18 cellular contexts compared by ENCODE assay signal in the genomic region with DNA sequence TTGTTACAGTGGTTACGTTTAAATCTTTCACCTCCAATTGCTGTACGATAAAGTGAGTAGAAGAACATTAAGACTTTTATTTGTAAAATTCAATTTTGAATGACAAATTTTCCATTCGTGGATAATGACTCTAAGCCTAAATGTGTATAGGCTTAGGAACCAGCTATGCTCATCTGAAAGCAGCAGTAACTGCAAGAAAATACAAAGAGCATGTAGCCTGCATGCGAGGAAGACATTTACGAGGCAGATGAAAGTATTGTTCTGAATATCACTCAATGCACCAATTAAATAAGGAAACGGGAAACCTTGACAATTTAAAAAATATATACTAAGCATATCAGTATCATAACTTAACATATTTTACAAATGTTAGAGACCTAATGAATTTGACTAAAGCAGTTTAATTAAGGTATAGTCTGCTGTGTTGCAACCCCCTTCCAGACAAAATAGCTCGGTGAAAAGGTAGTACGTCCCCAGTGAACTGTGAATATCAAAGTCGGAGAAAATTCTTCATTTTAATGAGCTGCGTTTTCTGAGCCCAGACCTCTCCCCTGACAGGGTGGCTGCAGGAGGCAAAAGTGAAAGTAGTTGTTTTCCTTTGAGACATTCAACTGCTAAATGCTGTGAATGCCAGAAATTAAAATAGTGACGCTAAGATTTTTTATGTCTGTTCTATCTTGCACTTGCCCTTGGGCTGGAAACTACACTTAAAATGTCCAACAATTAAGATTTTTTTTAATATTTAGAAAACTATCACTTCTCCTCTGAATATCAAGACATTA.
DNase-seq lines count a peak whose midpoint lies in the region; ATAC-seq, FAIRE-seq and TF ChIP-seq lines count a peak whose summit lies in the region.
"Had no signal": no experiment of that assay in that cellular context is flagged by ENCODE, and none has a peak within 500 bp of the region (broad histone marks: within the 10 kb centered on the region; RNA-seq: fewer than 3 reads in every experiment).

No MANE protein-coding gene starts in this region.

- no peak overlapping the region for H3K27ac ChIP-seq in thoracic aorta
- no peak overlapping the region for H3K27ac ChIP-seq in substantia nigra (ENCODE audit: low read depth, low read length, poor library complexity, severe bottlenecking)

- FAIRE-seq in HTR-8/SVneo (lab: Jason Lieb, UNC): no peak

- in situ Hi-C loops in astrocyte of the cerebellum (cut with HindIII; ENCODE audit: low sequenced_read_pairs): no loop called here

- H3K4me3 ChIP-seq in astrocyte of the cerebellum (ENCODE audit: low read depth, low read length): peak overlapping the region; percentile 23
- H3K4me3 ChIP-seq in thoracic aorta: peak overlapping the region; percentile 54

- DNase-seq in HTR-8/SVneo (ENCODE audit: insufficient read length, low spot score) (peak; percentile 5), astrocyte of the cerebellum (ENCODE audit: low read depth) (peak; percentile 13), kidney tubule cell (ENCODE audit: low spot score) (peak; percentile 6), thoracic aorta (ENCODE audit: low spot score) (no peak), HT-29 (ENCODE audit: low spot score) (no peak), NCI-H2196 treated with DMSO at 0.1 percent for 48 hours (lab: John Stamatoyannopoulos, UW; ENCODE audit: unreplicated experiment) (no peak), substantia nigra (lab: John Stamatoyannopoulos, UW) (no peak)
- DNase-seq: activated CD4-positive, alpha-beta T cell treated with anti-CD3 and anti-CD28 coated beads, Interleukin-2, amount 10 ng/mL, durations not matched to agents 7 days and 5 days; dermis blood vessel endothelial cell; DMS 273 treated with DMSO at 0.1 percent for 48 hours; foreskin melanocyte; HCEC 1CT; immature natural killer cell; NCI-H187; NCI-H526 treated with DMSO at 0.1 percent for 48 hours; stimulated activated naive CD4-positive, alpha-beta T cell; T-helper 2 cell had no signal

- no peak for ATAC-seq in thoracic aorta (ENCODE audit: insufficient number of reproducible peaks, low FRiP score, low read depth)
- ATAC-seq in GM18511 (IDR thresholded peaks at IDR 0.05; ENCODE audit: unreplicated experiment): no peak

- H3K4me1 ChIP-seq in thoracic aorta (ENCODE audit: control insufficient read depth in 1 of 2, low read depth in 2 of 2): peaks cover 0 to 8% of the 10 kb centered on the region in 2 donors

- H3K9me3 ChIP-seq in thoracic aorta: no peaks in the 10 kb centered on the region

- H3K36me3 ChIP-seq in thoracic aorta: no peaks in the 10 kb centered on the region

- no peaks in the 10 kb centered on the region for H3K27me3 ChIP-seq in thoracic aorta (replicated peaks; ENCODE audit: insufficient read depth)

- TF ChIP-seq CTCF in astrocyte of the cerebellum (IDR thresholded peaks at IDR 0.05; ENCODE audit: low read depth, low read length, missing control alignments): no peak
- no peak for TF ChIP-seq CTCF in thoracic aorta (IDR thresholded peaks at IDR 0.05)

Comparison
In these comparisons a context has a peak if more than half of its experiments do, and no peak if none do; other contexts are left out.
1. DNase-seq: peak in HTR-8/SVneo (single experiment), astrocyte of the cerebellum (single experiment) and kidney tubule cell (single experiment); none in thoracic aorta (single experiment), HT-29 (single experiment), NCI-H2196 treated with DMSO at 0.1 percent for 48 hours (single experiment) and substantia nigra (0 of 49).